ENCODE assay signal across 8 cellular contexts in genomic region chr4:51842167-51842553, GRCh38. TPM values are rescaled to one million over a fixed set of nuclear protein-coding genes. Genes with fewer than 3 reads are reported as not detected.
DNase-seq lines count a peak whose midpoint lies in the region; ATAC-seq and TF ChIP-seq lines count a peak whose summit lies in the region.

No MANE protein-coding gene starts in this region.

- POLR2A ChIA-PET in AG04449 (lab: Yijun Ruan, JAX): interaction anchor here (1.7 kb wide), 1 partner anchor 10 kb away, joined by 6 read pairs; no protein-coding TSS in a partner anchor
- POLR2A ChIA-PET in HEK293 (lab: Yijun Ruan, JAX): interaction anchor here (0.9 to 1.2 kb wide), 4 partner anchors 20 to 871 kb away, joined by 3 to 6 read pairs (median 4); partner anchors contain the start of gene SGCB

- H3K36me3 ChIP-seq in HEK293 (ENCODE audit: control insufficient read depth in 2 of 2, insufficient read depth in 1 of 2, low read length in 2 of 2): peaks cover 0 to 5% of the 10 kb centered on the region in 2 experiments; a peak in 1 of 3 replicates
- no peaks in the 10 kb centered on the region for H3K36me3 ChIP-seq in hepatocyte (replicated peaks; ENCODE audit: insufficient read depth, low read depth)
- H3K36me3 ChIP-seq in spleen: no peaks in the 10 kb centered on the region

- H2AFZ ChIP-seq in hepatocyte: peak overlapping the region; percentile 98

- H3K9me3 ChIP-seq in HEK293 (ENCODE audit: control insufficient read depth, insufficient read depth, low read depth, low read length) (no peaks in the 10 kb centered on the region), hepatocyte (ENCODE audit: low read depth) (no peaks in the 10 kb centered on the region), spleen (no peaks in the 10 kb centered on the region)

- H3K4me2 ChIP-seq in hepatocyte: peak overlapping the region; percentile 93

- no peaks in the 10 kb centered on the region for H3K27me3 ChIP-seq in hepatocyte
- no peaks in the 10 kb centered on the region for H3K27me3 ChIP-seq in spleen (replicated peaks in 1 of 7)

- intact Hi-C loops in spleen (cut with DNase I; ENCODE audit: low total_unique reads): no loop called here

- TF ChIP-seq CTCF in AG04449 (IDR thresholded peaks at IDR 0.05; ENCODE audit: insufficient read depth, low read length, missing control alignments): no peak
- TF ChIP-seq CTCF in HEK293 (tag by site-specific recombination; IDR thresholded peaks at IDR 0.05): no peak
- TF ChIP-seq CTCF in hepatocyte (IDR thresholded peaks at IDR 0.05; ENCODE audit: poor library complexity): no peak
- no peak for TF ChIP-seq CTCF in spleen (IDR thresholded peaks at IDR 0.05 in 8 of 11, conservative IDR thresholded peaks at IDR 0.05 in 3 of 11)

- 2% methylated on average over 20 of the region's 20 CpGs for WGBS in hepatocyte (ENCODE audit: low lambda C conversion rate, missing lambda C conversion rate)
- WGBS in spleen, 5 donors: 0 to 2% (median 1%) methylated on average over 18 to 20 of the region's 20 CpGs

- ATAC-seq in activated naive CD8-positive, alpha-beta T cell treated with anti-CD3 and anti-CD28 coated beads, Interleukin-2, amount 50 U/mL, for 24 hours: no peak
- ATAC-seq in HG02759 (IDR thresholded peaks at IDR 0.05; ENCODE audit: unreplicated experiment): no peak

- peak overlapping the region; percentile 90 for H3K4me3 Mint-ChIP-seq in activated naive CD8-positive, alpha-beta T cell treated with anti-CD3 and anti-CD28 coated beads, Interleukin-2, amount 50 U/mL, for 24 hours

- H3K27ac Mint-ChIP-seq in activated naive CD8-positive, alpha-beta T cell treated with anti-CD3 and anti-CD28 coated beads, Interleukin-2, amount 50 U/mL, for 24 hours: peak overlapping the region; percentile 89

- peak overlapping the region; percentile 77 for H3K4me3 ChIP-seq in AG04449 (ENCODE audit: low read depth, low read length)
- H3K4me3 ChIP-seq in HEK293 (ENCODE audit: low read depth, low read length): peak overlapping the region; percentile 59
- peak overlapping the region; percentile 72 for H3K4me3 ChIP-seq in hepatocyte
- peak overlapping the region; percentile 79 to 97 (median 94) for H3K4me3 ChIP-seq in spleen

- H3K9me3 Mint-ChIP-seq in activated naive CD8-positive, alpha-beta T cell treated with anti-CD3 and anti-CD28 coated beads, Interleukin-2, amount 50 U/mL, for 24 hours: no peaks in the 10 kb centered on the region

- CTCF ChIA-PET in AG04449 (lab: Yijun Ruan, JAX) (interaction anchor here (0.9 to 4.4 kb wide), 6 partner anchors 11 to 187 kb away, joined by 3 to 26 read pairs (median 4); no protein-coding TSS in a partner anchor), HEK293 (lab: Yijun Ruan, JAX) (no interaction called here)

- TF ChIP-seq POLR2A in spleen (IDR thresholded peaks at IDR 0.05): no peak

- DNase-seq in AG04449 (ENCODE audit: low read depth, low spot score) (no peak), hepatocyte (ENCODE audit: low spot score) (peak; percentile 34), spleen (peak; percentile 87), NCI-H1930 (lab: John Stamatoyannopoulos, UW) (no peak), RPMI8226 (no peak)
- DNase-seq in activated naive CD8-positive, alpha-beta T cell treated with anti-CD3 and anti-CD28 coated beads, Interleukin-2, amount 50 U/mL, for 24 hours: no peak

- H4K20me1 ChIP-seq in hepatocyte (ENCODE audit: insufficient read depth, poor library complexity, severe bottlenecking): peaks cover 19% of the 10 kb centered on the region

- no peaks in the 10 kb centered on the region for H3K9me2 ChIP-seq in hepatocyte (replicated peaks; ENCODE audit: insufficient read depth)

- H3K27ac ChIP-seq in HEK293 (ENCODE audit: extremely low read depth, low read depth, low read length) (peak overlapping the region; percentile 48; the same call in 1 of the 2 replicates), hepatocyte (peak overlapping the region; percentile 84), spleen (peak overlapping the region in 7 of 8 donors; percentile 72 to 97 (median 93))

- peaks cover 28% of the 10 kb centered on the region for H3K79me2 ChIP-seq in hepatocyte

- no peaks in the 10 kb centered on the region for H3K27me3 Mint-ChIP-seq in activated naive CD8-positive, alpha-beta T cell treated with anti-CD3 and anti-CD28 coated beads, Interleukin-2, amount 50 U/mL, for 24 hours

- H3K4me1 Mint-ChIP-seq in activated naive CD8-positive, alpha-beta T cell treated with anti-CD3 and anti-CD28 coated beads, Interleukin-2, amount 50 U/mL, for 24 hours: peaks cover 19% of the 10 kb centered on the region

- H3K4me1 ChIP-seq in HEK293 (ENCODE audit: control insufficient read depth, insufficient read depth, low read length) (no peaks in the 10 kb centered on the region), hepatocyte (ENCODE audit: insufficient read depth) (no peaks in the 10 kb centered on the region), spleen (peaks cover 0 to 35% (median 16%) of the 10 kb centered on the region in 6 donors)

- no peaks in the 10 kb centered on the region for H3K36me3 Mint-ChIP-seq in activated naive CD8-positive, alpha-beta T cell treated with anti-CD3 and anti-CD28 coated beads, Interleukin-2, amount 50 U/mL, for 24 hours (ENCODE audit: low read depth)

TF ChIP-seq in HEK293, 187 proteins besides CTCF, POLR2A, EP300 and RAD21:
- TF ChIP-seq ZNF433 (tag by site-specific recombination; IDR thresholded peaks at IDR 0.05; ENCODE audit: low read depth) (no peak), ZNF211 (tag by site-specific recombination; IDR thresholded peaks at IDR 0.05; ENCODE audit: low read depth) (no peak), ZBTB49 (tag by site-specific recombination; IDR thresholded peaks at IDR 0.05; ENCODE audit: low read depth) (no peak), ZNF19 (tag by site-specific recombination; IDR thresholded peaks at IDR 0.05; ENCODE audit: low read depth) (no peak), ZNF518A (tag by site-specific recombination; conservative IDR thresholded peaks at IDR 0.05; ENCODE audit: low read depth) (no peak), ZNF169 (tag by site-specific recombination; IDR thresholded peaks at IDR 0.05) (no peak), ZNF184 (tag by site-specific recombination; IDR thresholded peaks at IDR 0.05) (no peak), ZNF37A (tag by site-specific recombination; IDR thresholded peaks at IDR 0.05) (no peak), KLF16 (tag by site-specific recombination; IDR thresholded peaks at IDR 0.05) (no peak), ZXDB (tag by site-specific recombination; IDR thresholded peaks at IDR 0.05) (no peak)

RNA-seq across cellular contexts. Expression of gene DCUN1D4, which starts 0.8 kb away (rescaled TPM):
- total RNA-seq in hepatocyte (33.6 and 39.9 TPM in 2 replicates), spleen (10 to 100 TPM; 30.8 to 59.8 (median 44.8) TPM)
- polyA plus RNA-seq in hepatocyte (17.1 and 17.3 TPM in 2 replicates), spleen (10 to 100 TPM; 10.8 to 15.8 (median 12.9) TPM)

Comparison
In these comparisons a context has a peak if more than half of its experiments do, and no peak if none do; other contexts are left out.
1. DNase-seq: peak in hepatocyte (single experiment) and spleen (single experiment); none in AG04449 (single experiment), activated naive CD8-positive, alpha-beta T cell treated with anti-CD3 and anti-CD28 coated beads, Interleukin-2, amount 50 U/mL, for 24 hours (single experiment), NCI-H1930 (0 of 2) and RPMI8226 (single experiment).
2. Peak in every context shown above with its lines, with median percentiles within 50 percentile points of each other: H3K4me3 ChIP-seq and H3K27ac ChIP-seq.